ENCODE assay signal across 14 cellular contexts in genomic region chr20:61332016-61332975, GRCh38.
"Had no signal": no experiment of that assay in that cellular context is flagged by ENCODE, and none has a peak within 500 bp of the region (broad histone marks: within the 10 kb centered on the region; RNA-seq: fewer than 3 reads in every experiment).

No MANE protein-coding gene starts in this region.

- ATAC-seq: left ventricle myocardium superior; naive thymus-derived CD4-positive, alpha-beta T cell had no signal

- H3K27ac ChIP-seq: heart right ventricle, neutrophil, suprapubic skin, transverse colon, uterus had no signal

- H3K27me3 ChIP-seq: neutrophil, uterus had no signal

- H3K9me3 ChIP-seq: heart right ventricle, neutrophil, suprapubic skin, transverse colon, uterus had no signal

- H3K4me3 ChIP-seq: heart right ventricle, suprapubic skin, transverse colon, uterus had no signal

- H3K36me3 ChIP-seq: heart right ventricle, neutrophil, suprapubic skin, transverse colon, uterus had no signal

- DNase-seq: activated CD4-positive, alpha-beta T cell treated with anti-CD3 and anti-CD28 coated beads, Interleukin-2, amount 50 U/mL, for 48 hours; activated naive CD8-positive, alpha-beta T cell treated with anti-CD3 and anti-CD28 coated beads, Interleukin-2, amount 10 ng/mL, durations not matched to agents 7 days and 5 days; activated T-cell treated with anti-CD3 and anti-CD28 coated beads for 4 hours; effector CD8-positive, alpha-beta T cell; heart right ventricle; kidney glomerular epithelial cell; left ventricle myocardium superior; naive thymus-derived CD4-positive, alpha-beta T cell; stimulated activated CD4-positive, alpha-beta T cell treated with anti-CD3 and anti-CD28 coated beads, Interleukin-12 subunit alpha, Interleukin-12 subunit beta, amount 100 ng/mL, for 4 hours; stimulated activated naive CD8-positive, alpha-beta T cell treated with anti-CD3 and anti-CD28 coated beads, Interleukin-15, amount 100 ng/mL, for 72 hours; transverse colon; uterus had no signal

- H3K4me1 ChIP-seq: heart right ventricle, suprapubic skin, transverse colon, uterus had no signal
